ENCODE assay signal across 22 cellular contexts in the genomic region with DNA sequence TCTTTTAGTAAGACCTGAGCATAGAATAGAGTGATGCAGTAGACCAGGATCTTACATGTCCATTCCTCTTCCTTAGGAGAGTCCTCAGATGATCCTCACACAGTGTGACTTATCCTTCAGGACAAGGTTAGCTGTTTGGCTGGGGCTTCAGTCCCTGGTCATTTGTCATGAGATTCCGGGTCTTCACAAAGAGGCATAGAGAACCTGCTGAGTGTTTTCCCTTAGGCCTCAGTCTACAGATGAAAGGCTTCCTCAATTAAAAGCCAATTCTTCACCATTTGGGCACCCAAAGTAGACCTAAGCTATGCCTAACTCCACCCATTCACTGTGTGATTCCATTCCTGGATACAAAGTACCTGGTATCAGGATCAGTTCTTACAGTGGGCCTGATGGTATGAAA.
A peak's percentile ranks its signal among the peaks of the same experiment; 100 is the strongest.
DNase-seq lines count a peak whose midpoint lies in the region; FAIRE-seq and TF ChIP-seq lines count a peak whose summit lies in the region.
"Had no signal": no experiment of that assay in that cellular context is flagged by ENCODE, and none has a peak within 500 bp of the region (broad histone marks: within the 10 kb centered on the region; RNA-seq: fewer than 3 reads in every experiment).

No MANE protein-coding gene starts in this region.

- POLR2A ChIA-PET in endothelial cell of umbilical vein (lab: Charles Lee), result no interaction called here

- no peaks in the 10 kb centered on the region for H3K9me3 ChIP-seq in endothelial cell of umbilical vein (replicated peaks; ENCODE audit: control insufficient read depth, insufficient read depth, low read length)
- H3K9me3 ChIP-seq: A549; BLaER1 treated with 17β-estradiol and CSF1 and Interleukin-3, amounts not matched to agents 10 nM and 100 nM had no signal

- no peak overlapping the region for H3K9ac ChIP-seq in endothelial cell of umbilical vein (replicated peaks; ENCODE audit: extremely low read depth, insufficient read depth, low read length)
- H3K9ac ChIP-seq: BLaER1 treated with 17β-estradiol and CSF1 and Interleukin-3, amounts not matched to agents 10 nM and 100 nM had no signal

- no peaks in the 10 kb centered on the region for H3K36me3 Mint-ChIP-seq in activated CD4-positive, alpha-beta T cell treated with anti-CD3 and anti-CD28 coated beads, Interleukin-2, amount 10 ng/mL, durations not matched to agents 24 days and 14 days (ENCODE audit: low read depth)
- H3K36me3 Mint-ChIP-seq: CD8-positive, alpha-beta T cell had no signal

- no peak overlapping the region for H3K4me3 ChIP-seq in endothelial cell of umbilical vein (replicated peaks in 1 of 3; ENCODE audit: insufficient read depth in 1 of 3, low read depth in 1 of 3, low read length in 3 of 3)
- H3K4me3 ChIP-seq: A549; BLaER1 treated with 17β-estradiol and CSF1 and Interleukin-3, amounts not matched to agents 10 nM and 100 nM; GM12878 had no signal

- no peak for FAIRE-seq in endothelial cell of umbilical vein (lab: Jason Lieb, UNC)
- FAIRE-seq: A549, D721Med, GM12878, GM12892, GM18507 had no signal

- H3K27ac Mint-ChIP-seq in activated CD4-positive, alpha-beta T cell treated with anti-CD3 and anti-CD28 coated beads, Interleukin-2, amount 10 ng/mL, durations not matched to agents 24 days and 14 days, result no peak overlapping the region
- H3K27ac Mint-ChIP-seq: B cell; CD4-positive, alpha-beta T cell; CD8-positive, alpha-beta T cell had no signal

- DNase-seq in activated CD4-positive, alpha-beta T cell treated with anti-CD3 and anti-CD28 coated beads, Interleukin-2, amount 10 ng/mL, durations not matched to agents 24 days and 14 days, result peak; percentile 17
- no peak for DNase-seq in activated CD4-positive, alpha-beta T cell treated with anti-CD3 and anti-CD28 coated beads for 48 hours
- DNase-seq in ELF-1 (ENCODE audit: low read depth, low spot score) (peak; percentile 66), endothelial cell of umbilical vein (ENCODE audit: low read depth, low spot score) (no peak), NCI-H128 (lab: John Stamatoyannopoulos, UW; ENCODE audit: unreplicated experiment) (no peak), SHP77 treated with DMSO at 0.1 percent for 48 hours (lab: John Stamatoyannopoulos, UW) (no peak)
- DNase-seq: AML-193; Caco-2; Calu3; CD4-positive, alpha-beta T cell; CD8-positive, alpha-beta T cell; DMS79 treated with DMSO at 0.1 percent for 48 hours; GDM1 had no signal

- dilution Hi-C loops in endothelial cell of umbilical vein (cut with MboI; ENCODE audit: extremely low pct_ligation_motif_present, low sequenced_read_pairs), result no loop called here

- H3K27ac ChIP-seq in endothelial cell of umbilical vein (ENCODE audit: insufficient read depth, low read depth, low read length), result peak overlapping the region; percentile 91
- H3K27ac ChIP-seq: 22Rv1; A549; BLaER1 treated with 17β-estradiol and CSF1 and Interleukin-3, amounts not matched to agents 10 nM and 100 nM; C4-2B had no signal

- no peak overlapping the region for H3K4me2 ChIP-seq in endothelial cell of umbilical vein (ENCODE audit: insufficient read depth, low read length)
- H3K4me2 ChIP-seq: A549; BLaER1 treated with 17β-estradiol and CSF1 and Interleukin-3, amounts not matched to agents 10 nM and 100 nM had no signal

- no peaks in the 10 kb centered on the region for H3K9me3 Mint-ChIP-seq in activated CD4-positive, alpha-beta T cell treated with anti-CD3 and anti-CD28 coated beads, Interleukin-2, amount 10 ng/mL, durations not matched to agents 24 days and 14 days
- H3K9me3 Mint-ChIP-seq: CD4-positive, alpha-beta T cell; CD8-positive, alpha-beta T cell had no signal

- no peaks in the 10 kb centered on the region for H3K27me3 Mint-ChIP-seq in activated CD4-positive, alpha-beta T cell treated with anti-CD3 and anti-CD28 coated beads, Interleukin-2, amount 10 ng/mL, durations not matched to agents 24 days and 14 days
- H3K27me3 Mint-ChIP-seq: B cell; CD4-positive, alpha-beta T cell had no signal

- no TSS peak for BruUV-seq in endothelial cell of umbilical vein (replicated peaks; lab: Mats Ljungman, UMichigan)

- TF ChIP-seq CTCF in endothelial cell of umbilical vein (IDR thresholded peaks at IDR 0.05; ENCODE audit: extremely low read depth in 1 of 2, insufficient read depth in 1 of 2, low read depth in 1 of 2, low read length in 2 of 2), result no peak

- peaks cover 50% of the 10 kb centered on the region for H3K4me1 ChIP-seq in endothelial cell of umbilical vein (ENCODE audit: control insufficient read depth, extremely low read depth, insufficient read depth, low read length)
- H3K4me1 ChIP-seq: A549; BLaER1 treated with 17β-estradiol and CSF1 and Interleukin-3, amounts not matched to agents 10 nM and 100 nM had no signal

- no peaks in the 10 kb centered on the region for H3K27me3 ChIP-seq in endothelial cell of umbilical vein (ENCODE audit: control insufficient read depth in 2 of 2, insufficient read depth in 2 of 2, low read length in 2 of 2)
- H3K27me3 ChIP-seq: BLaER1 treated with 17β-estradiol and CSF1 and Interleukin-3, amounts not matched to agents 10 nM and 100 nM had no signal

- no peak overlapping the region for H3K4me3 Mint-ChIP-seq in activated CD4-positive, alpha-beta T cell treated with anti-CD3 and anti-CD28 coated beads, Interleukin-2, amount 10 ng/mL, durations not matched to agents 24 days and 14 days
- H3K4me3 Mint-ChIP-seq: B cell; CD4-positive, alpha-beta T cell; CD8-positive, alpha-beta T cell had no signal

- intact Hi-C loops in activated CD4-positive, alpha-beta T cell treated with anti-CD3 and anti-CD28 coated beads, Interleukin-2, amount 10 ng/mL, durations not matched to agents 24 days and 14 days (cut with micrococcal nuclease), result no loop called here
- intact Hi-C loops in endothelial cell of umbilical vein (cut with micrococcal nuclease), result loop anchor here (1.0 to 10.0 kb wide), 4 partner anchors 174 to 572 kb away; no protein-coding TSS in a partner anchor

- no peak overlapping the region for H2AFZ ChIP-seq in endothelial cell of umbilical vein (ENCODE audit: low read depth, low read length)

- no peaks in the 10 kb centered on the region for H3K9me1 ChIP-seq in endothelial cell of umbilical vein (replicated peaks; ENCODE audit: control insufficient read depth, extremely low read depth, insufficient read depth, low read length)

- no peaks in the 10 kb centered on the region for H3K4me1 Mint-ChIP-seq in activated CD4-positive, alpha-beta T cell treated with anti-CD3 and anti-CD28 coated beads, Interleukin-2, amount 10 ng/mL, durations not matched to agents 24 days and 14 days
- H3K4me1 Mint-ChIP-seq: B cell had no signal

- TF ChIP-seq POLR2A in endothelial cell of umbilical vein (IDR thresholded peaks at IDR 0.05; ENCODE audit: low read depth, low read length), result no peak

- no peaks in the 10 kb centered on the region for H3K79me2 ChIP-seq in endothelial cell of umbilical vein (ENCODE audit: control insufficient read depth, insufficient read depth, low read length)

- CTCF ChIA-PET in endothelial cell of umbilical vein (lab: Charles Lee), result interaction anchor here (1.0 to 3.3 kb wide), 6 partner anchors 10 to 633 kb away, joined by 3 to 16 read pairs (median 4); no protein-coding TSS in a partner anchor

- no peaks in the 10 kb centered on the region for H4K20me1 ChIP-seq in endothelial cell of umbilical vein (replicated peaks; ENCODE audit: control insufficient read depth, extremely low read depth, insufficient read depth, low read length)
- H4K20me1 ChIP-seq: BLaER1 treated with 17β-estradiol and CSF1 and Interleukin-3, amounts not matched to agents 10 nM and 100 nM had no signal

- no peaks in the 10 kb centered on the region for H3K36me3 ChIP-seq in endothelial cell of umbilical vein (ENCODE audit: control insufficient read depth in 2 of 2, extremely low read depth in 1 of 2, insufficient read depth in 2 of 2, low read length in 2 of 2)
- H3K36me3 ChIP-seq: BLaER1 treated with 17β-estradiol and CSF1 and Interleukin-3, amounts not matched to agents 10 nM and 100 nM had no signal

TF ChIP-seq in endothelial cell of umbilical vein, 7 proteins besides CTCF, POLR2A, EP300 and RAD21:
- no peak for TF ChIP-seq FOS (IDR thresholded peaks at IDR 0.05; ENCODE audit: borderline replicate concordance, insufficient read depth, low read length)
- no peak for TF ChIP-seq POLR2AphosphoS5 (IDR thresholded peaks at IDR 0.05; ENCODE audit: insufficient read depth, low read depth, low read length)
- no peak for TF ChIP-seq JUN (IDR thresholded peaks at IDR 0.05; ENCODE audit: borderline replicate concordance, insufficient read depth, insufficient read length, low read depth)
- TF ChIP-seq, protein P1, sequence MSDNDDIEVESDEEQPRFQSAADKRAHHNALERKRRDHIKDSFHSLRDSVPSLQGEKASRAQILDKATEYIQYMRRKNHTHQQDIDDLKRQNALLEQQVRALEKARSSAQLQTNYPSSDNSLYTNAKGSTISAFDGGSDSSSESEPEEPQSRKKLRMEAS (IDR thresholded peaks at IDR 0.05; ENCODE audit: insufficient read depth, insufficient read length), result no peak
- no peak for TF ChIP-seq MYC (IDR thresholded peaks at IDR 0.05; ENCODE audit: low read depth, low read length)
- TF ChIP-seq GATA2 (IDR thresholded peaks at IDR 0.05; ENCODE audit: insufficient read depth, insufficient read length, low read depth, low read length), result no peak
- TF ChIP-seq EZH2 (IDR thresholded peaks at IDR 0.05; ENCODE audit: borderline replicate concordance, low read depth, low read length, severe bottlenecking), result no peak

Comparison
In these comparisons a context has a peak if more than half of its experiments do, and no peak if none do; other contexts are left out.
1. DNase-seq: peak in activated CD4-positive, alpha-beta T cell treated with anti-CD3 and anti-CD28 coated beads, Interleukin-2, amount 10 ng/mL, durations not matched to agents 24 days and 14 days (single experiment) and ELF-1 (single experiment); none in activated CD4-positive, alpha-beta T cell treated with anti-CD3 and anti-CD28 coated beads for 48 hours (single experiment), endothelial cell of umbilical vein (single experiment), NCI-H128 (single experiment) and SHP77 treated with DMSO at 0.1 percent for 48 hours (single experiment).